Comparison of ENCODE assay signal across 9 cellular contexts in genomic region chr14:92719890-92720323, GRCh38. TPM values are rescaled to one million over a fixed set of nuclear protein-coding genes. Genes with fewer than 3 reads are reported as not detected.
DNase-seq lines count a peak whose midpoint lies in the region; ATAC-seq and TF ChIP-seq lines count a peak whose summit lies in the region.
"Had no signal": no experiment of that assay in that cellular context is flagged by ENCODE, and none has a peak within 500 bp of the region (broad histone marks: within the 10 kb centered on the region; RNA-seq: fewer than 3 reads in every experiment).

No MANE protein-coding gene starts in this region.

- intact Hi-C loops in heart right ventricle (cut with DNase I), result no loop called here

- peaks cover 15% of the 10 kb centered on the region for H4K20me1 ChIP-seq in smooth muscle cell (ENCODE audit: low read depth)

- H3F3A ChIP-seq in smooth muscle cell (ENCODE audit: low read depth), result peaks cover 3% of the 10 kb centered on the region

- H3K4me1 ChIP-seq in heart right ventricle (peaks cover 0 to 41% (median 27%) of the 10 kb centered on the region in 9 donors), smooth muscle cell (ENCODE audit: low read depth) (no peaks in the 10 kb centered on the region)

- TF ChIP-seq CTCF in heart right ventricle (IDR thresholded peaks at IDR 0.05) (no peak), smooth muscle cell (IDR thresholded peaks at IDR 0.05; ENCODE audit: borderline replicate concordance, insufficient read depth, poor library complexity, severe bottlenecking) (no peak)

- no peak overlapping the region for H2AFZ ChIP-seq in smooth muscle cell (ENCODE audit: low read depth)

- WGBS in heart right ventricle, 2 donors, result 69 to 81% methylated on average over 5 of the region's 5 CpGs
- WGBS in smooth muscle cell (ENCODE audit: low lambda C conversion rate), result 82% methylated on average over 5 of the region's 5 CpGs

- ATAC-seq in heart right ventricle (peak in 1 of 8 donors; percentile 53), HG03469 (IDR thresholded peaks at IDR 0.05; ENCODE audit: unreplicated experiment) (no peak)

- H3K36me3 ChIP-seq in heart right ventricle, result peaks cover 0 to 46% (median 0%) of the 10 kb centered on the region in 9 donors
- H3K36me3 ChIP-seq in smooth muscle cell (ENCODE audit: low read depth), result no peaks in the 10 kb centered on the region

- H3K27me3 ChIP-seq in heart right ventricle (no peaks in the 10 kb centered on the region), smooth muscle cell (ENCODE audit: low read depth) (no peaks in the 10 kb centered on the region)

- no peak overlapping the region for H3K4me2 ChIP-seq in smooth muscle cell

- H3K27ac ChIP-seq in heart right ventricle, result peak overlapping the region in 6 of 10 donors; percentile 3 to 44 (median 18)
- peak overlapping the region; percentile 21 for H3K27ac ChIP-seq in smooth muscle cell (ENCODE audit: low read depth)

- H3K9me3 ChIP-seq in heart right ventricle (peaks cover 0 to 4% (median 0%) of the 10 kb centered on the region in 11 donors), smooth muscle cell (replicated peaks; ENCODE audit: low read depth) (no peaks in the 10 kb centered on the region)

- H3K79me2 ChIP-seq in smooth muscle cell (ENCODE audit: low read depth), result peaks cover 7% of the 10 kb centered on the region

- no peak overlapping the region for H3K4me3 ChIP-seq in heart right ventricle
- H3K4me3 ChIP-seq in smooth muscle cell, result no peak overlapping the region

- H3K9ac ChIP-seq in smooth muscle cell (ENCODE audit: low read depth), result no peak overlapping the region

- DNase-seq in COLO668 (lab: John Stamatoyannopoulos, UW; ENCODE audit: unreplicated experiment) (peak; percentile 15), NCI-H774 (lab: John Stamatoyannopoulos, UW) (peak; percentile 58), heart right ventricle (no peak), smooth muscle cell (lab: John Stamatoyannopoulos, UW; ENCODE audit: unreplicated experiment) (no peak), NCI-H2171 treated with DMSO at 0.1 percent for 48 hours (lab: John Stamatoyannopoulos, UW) (no peak), SK-N-DZ (ENCODE audit: low spot score) (no peak)
- no peak for DNase-seq in activated CD4-positive, CD25-positive, alpha-beta regulatory T cell treated with anti-CD3 and anti-CD28 coated beads, Interleukin-2, amount 50 U/mL, for 72 hours
- DNase-seq: activated CD4-positive, CD25-positive, alpha-beta regulatory T cell had no signal

RNA-seq across cellular contexts. Expression of gene LGMN, which starts 28.5 kb away (rescaled TPM):
- total RNA-seq in heart right ventricle (100 to 1,000 TPM in 5 of 10 donors, 10 to 100 TPM in 5; 82.2 to 211 (median 103) TPM), smooth muscle cell (110 and 124 TPM in 2 replicates)
- polyA plus RNA-seq in heart right ventricle (100 to 1,000 TPM in 1 of 2 donors, 10 to 100 TPM in 1; 92.4 to 125 TPM), smooth muscle cell (111 and 133 TPM in 2 replicates)
- 18.8 and 21.7 TPM in 2 replicates for polyA plus RNA-seq in SK-N-DZ (2014; cell fraction: cytosol; rRNA removed)
- polyA plus RNA-seq in SK-N-DZ (2014; cell fraction: nucleus; rRNA removed), result 11.6 and 12.8 TPM in 2 replicates

Comparison
In these comparisons a context has a peak if more than half of its experiments do, and no peak if none do; other contexts are left out.
1. DNase-seq: peak in COLO668 (single experiment) and NCI-H774 (single experiment); none in heart right ventricle (0 of 2), smooth muscle cell (single experiment), NCI-H2171 treated with DMSO at 0.1 percent for 48 hours (single experiment), activated CD4-positive, CD25-positive, alpha-beta regulatory T cell treated with anti-CD3 and anti-CD28 coated beads, Interleukin-2, amount 50 U/mL, for 72 hours (single experiment) and SK-N-DZ (single experiment).